ENCODE assay signal across 13 cellular contexts in the genomic region with DNA sequence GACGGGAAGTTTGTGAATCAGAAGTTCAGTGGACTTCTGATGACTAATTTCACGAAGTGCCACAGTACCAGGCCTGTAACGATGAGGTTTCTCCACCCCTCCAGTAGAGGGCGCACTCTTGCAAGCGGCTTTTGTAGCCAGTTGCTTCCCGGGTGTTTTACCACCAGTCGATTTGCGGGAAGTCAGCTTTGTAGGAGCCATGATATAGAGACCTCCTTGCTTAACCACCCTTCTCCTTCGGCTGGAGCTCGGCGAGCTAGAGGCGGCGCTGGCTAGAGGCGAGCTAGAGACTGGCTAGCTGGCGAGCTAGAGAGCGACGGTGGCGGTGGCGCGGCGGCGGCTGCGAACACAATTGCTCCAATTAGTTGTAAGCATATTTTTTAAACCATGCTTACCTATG.
DNase-seq lines count a peak whose midpoint lies in the region; ATAC-seq and TF ChIP-seq lines count a peak whose summit lies in the region.
"Had no signal": no experiment of that assay in that cellular context is flagged by ENCODE, and none has a peak within 500 bp of the region (broad histone marks: within the 10 kb centered on the region; RNA-seq: fewer than 3 reads in every experiment).

No MANE protein-coding gene starts in this region.

- no peaks in the 10 kb centered on the region for H3K9me3 ChIP-seq in heart left ventricle

- H3K36me3 ChIP-seq in heart left ventricle = no peaks in the 10 kb centered on the region

- ATAC-seq in foreskin keratinocyte (no peak), HG03196 (IDR thresholded peaks at IDR 0.05; ENCODE audit: unreplicated experiment) (no peak), heart left ventricle (no peak)

- TF ChIP-seq CTCF in C4-2B (conservative IDR thresholded peaks at IDR 0.05) (peak; percentile 47), GM12872 (IDR thresholded peaks at IDR 0.05; ENCODE audit: insufficient read depth, low read depth, low read length) (peak; percentile 39; the same call in 2 of the 3 replicates), foreskin keratinocyte (conservative IDR thresholded peaks at IDR 0.05) (peak; percentile 41), heart left ventricle (IDR thresholded peaks at IDR 0.05) (peak in 6 of 12 donors; percentile 11 to 35 (median 18))

- TF ChIP-seq POLR2A in heart left ventricle (IDR thresholded peaks at IDR 0.05) = no peak

- H3K4me3 ChIP-seq in heart left ventricle = peak overlapping the region in 1 of 12 donors; percentile 5
- H3K4me3 ChIP-seq: dorsolateral prefrontal cortex had no signal

- intact Hi-C loops in heart left ventricle (cut with DNase I) = no loop called here

- 69 to 84% (median 76%) methylated on average over 23 of the region's 23 CpGs for WGBS in heart left ventricle, 4 donors

- H3K27ac ChIP-seq in C4-2B (no peak overlapping the region), foreskin keratinocyte (no peak overlapping the region), heart left ventricle (no peak overlapping the region)
- H3K27ac ChIP-seq: dorsolateral prefrontal cortex had no signal

- H3K27me3 ChIP-seq in foreskin keratinocyte = no peaks in the 10 kb centered on the region
- no peaks in the 10 kb centered on the region for H3K27me3 ChIP-seq in heart left ventricle

- H3K4me1 ChIP-seq in foreskin keratinocyte (no peaks in the 10 kb centered on the region), heart left ventricle (no peaks in the 10 kb centered on the region)

- DNase-seq in RKO (ENCODE audit: low spot score) (peak; percentile 47), foreskin keratinocyte (no peak), NCI-H1436 (lab: John Stamatoyannopoulos, UW) (no peak), NCI-H1048 (lab: John Stamatoyannopoulos, UW) (no peak), heart left ventricle (no peak)
- DNase-seq: activated gamma-delta T cell, dorsolateral prefrontal cortex, hypothalamus, NCI-H1092, small intestine had no signal
